ENCODE assay signal across 8 cellular contexts in genomic region chr1:30823627-30823968, GRCh38.
DNase-seq lines count a peak whose midpoint lies in the region; ATAC-seq lines count a peak whose summit lies in the region.

No MANE protein-coding gene starts in this region.

- H3K4me3 Mint-ChIP-seq in activated T-helper 2 cell treated with anti-CD3 and anti-CD28 coated beads, Interferon-gamma antibody, Interleukin-2, Interleukin-4, amounts not matched to agents 10 μg/mL and 5 μg/mL and 100 μg/mL, durations not matched to agents 14 hours and 24 hours and 36 hours (ENCODE audit: low read depth), result peak overlapping the region; percentile 75
- peak overlapping the region in 1 of 2 donors; percentile 89 for H3K4me3 Mint-ChIP-seq in stimulated activated naive CD8-positive, alpha-beta T cell treated with anti-CD3 and anti-CD28 coated beads, Interleukin-15, amount 100 ng/mL, for 72 hours

- peaks cover 19% of the 10 kb centered on the region for H3K27me3 ChIP-seq in skeletal muscle satellite cell (ENCODE audit: control insufficient read depth, insufficient read depth, low read length)

- peak; percentile 24 for DNase-seq in H4 (ENCODE audit: low spot score)
- DNase-seq in activated T-helper 2 cell treated with anti-CD3 and anti-CD28 coated beads, Interferon-gamma antibody, Interleukin-2, Interleukin-4, amounts not matched to agents 10 μg/mL and 5 μg/mL and 100 μg/mL, durations not matched to agents 14 hours and 24 hours and 36 hours (ENCODE audit: low spot score), result no peak
- no peak for DNase-seq in stimulated activated naive CD8-positive, alpha-beta T cell treated with anti-CD3 and anti-CD28 coated beads, Interleukin-15, amount 100 ng/mL, for 72 hours
- no peak for DNase-seq in NCI-H2107 treated with DMSO at 0.1 percent for 48 hours (lab: John Stamatoyannopoulos, UW; ENCODE audit: unreplicated experiment)
- no peak for DNase-seq in GM19240 (ENCODE audit: insufficient read length, low spot score)

- H3K27me3 Mint-ChIP-seq in activated T-helper 2 cell treated with anti-CD3 and anti-CD28 coated beads, Interferon-gamma antibody, Interleukin-2, Interleukin-4, amounts not matched to agents 10 μg/mL and 5 μg/mL and 100 μg/mL, durations not matched to agents 14 hours and 24 hours and 36 hours (ENCODE audit: low read depth), result peaks cover 63% of the 10 kb centered on the region
- peaks cover 71% of the 10 kb centered on the region for H3K27me3 Mint-ChIP-seq in stimulated activated naive CD8-positive, alpha-beta T cell treated with anti-CD3 and anti-CD28 coated beads, Interleukin-15, amount 100 ng/mL, for 72 hours

- H3K4me1 ChIP-seq in skeletal muscle satellite cell (ENCODE audit: control insufficient read depth, insufficient read depth, low read length), result peaks cover 10% of the 10 kb centered on the region

- H3K4me1 Mint-ChIP-seq in activated T-helper 2 cell treated with anti-CD3 and anti-CD28 coated beads, Interferon-gamma antibody, Interleukin-2, Interleukin-4, amounts not matched to agents 10 μg/mL and 5 μg/mL and 100 μg/mL, durations not matched to agents 14 hours and 24 hours and 36 hours (ENCODE audit: low read depth), result peaks cover 18% of the 10 kb centered on the region
- H3K4me1 Mint-ChIP-seq in stimulated activated naive CD8-positive, alpha-beta T cell treated with anti-CD3 and anti-CD28 coated beads, Interleukin-15, amount 100 ng/mL, for 72 hours, result peaks cover 24% of the 10 kb centered on the region

- H3K9ac ChIP-seq in skeletal muscle satellite cell (ENCODE audit: low read depth, low read length), result peak overlapping the region; percentile 78

- H3K9me3 Mint-ChIP-seq in activated T-helper 2 cell treated with anti-CD3 and anti-CD28 coated beads, Interferon-gamma antibody, Interleukin-2, Interleukin-4, amounts not matched to agents 10 μg/mL and 5 μg/mL and 100 μg/mL, durations not matched to agents 14 hours and 24 hours and 36 hours, result no peaks in the 10 kb centered on the region
- H3K9me3 Mint-ChIP-seq in stimulated activated naive CD8-positive, alpha-beta T cell treated with anti-CD3 and anti-CD28 coated beads, Interleukin-15, amount 100 ng/mL, for 72 hours, result no peaks in the 10 kb centered on the region

- H3K4me3 ChIP-seq in iPS-18c (ENCODE audit: insufficient read depth, low read depth, low read length) (peak overlapping the region; percentile 63; the same call in 1 of the 2 replicates), skeletal muscle satellite cell (ENCODE audit: low read length) (peak overlapping the region; percentile 74)

- H3K9me3 ChIP-seq in iPS-18c (ENCODE audit: control insufficient read depth, insufficient read depth, low read length) (no peaks in the 10 kb centered on the region), skeletal muscle satellite cell (replicated peaks; ENCODE audit: low read length) (no peaks in the 10 kb centered on the region)

- no peaks in the 10 kb centered on the region for H3K36me3 ChIP-seq in skeletal muscle satellite cell (ENCODE audit: insufficient read depth, low read length)

- no peaks in the 10 kb centered on the region for H3K36me3 Mint-ChIP-seq in activated T-helper 2 cell treated with anti-CD3 and anti-CD28 coated beads, Interferon-gamma antibody, Interleukin-2, Interleukin-4, amounts not matched to agents 10 μg/mL and 5 μg/mL and 100 μg/mL, durations not matched to agents 14 hours and 24 hours and 36 hours (ENCODE audit: low read depth)

- intact Hi-C loops in activated T-helper 2 cell treated with anti-CD3 and anti-CD28 coated beads, Interferon-gamma antibody, Interleukin-2, Interleukin-4, amounts not matched to agents 10 μg/mL and 5 μg/mL and 100 μg/mL, durations not matched to agents 14 hours and 24 hours and 36 hours (cut with micrococcal nuclease), result no loop called here

- H3K4me2 ChIP-seq in skeletal muscle satellite cell (ENCODE audit: low read length), result peak overlapping the region; percentile 90

- no peak for ATAC-seq in stimulated activated naive CD8-positive, alpha-beta T cell treated with anti-CD3 and anti-CD28 coated beads, Interleukin-15, amount 100 ng/mL, for 72 hours
- ATAC-seq in GM18907 (IDR thresholded peaks at IDR 0.05; ENCODE audit: unreplicated experiment), result no peak

- H3K27ac Mint-ChIP-seq in activated T-helper 2 cell treated with anti-CD3 and anti-CD28 coated beads, Interferon-gamma antibody, Interleukin-2, Interleukin-4, amounts not matched to agents 10 μg/mL and 5 μg/mL and 100 μg/mL, durations not matched to agents 14 hours and 24 hours and 36 hours, result no peak overlapping the region
- no peak overlapping the region for H3K27ac Mint-ChIP-seq in stimulated activated naive CD8-positive, alpha-beta T cell treated with anti-CD3 and anti-CD28 coated beads, Interleukin-15, amount 100 ng/mL, for 72 hours
